ENCODE assay signal across 13 cellular contexts in the genomic region with DNA sequence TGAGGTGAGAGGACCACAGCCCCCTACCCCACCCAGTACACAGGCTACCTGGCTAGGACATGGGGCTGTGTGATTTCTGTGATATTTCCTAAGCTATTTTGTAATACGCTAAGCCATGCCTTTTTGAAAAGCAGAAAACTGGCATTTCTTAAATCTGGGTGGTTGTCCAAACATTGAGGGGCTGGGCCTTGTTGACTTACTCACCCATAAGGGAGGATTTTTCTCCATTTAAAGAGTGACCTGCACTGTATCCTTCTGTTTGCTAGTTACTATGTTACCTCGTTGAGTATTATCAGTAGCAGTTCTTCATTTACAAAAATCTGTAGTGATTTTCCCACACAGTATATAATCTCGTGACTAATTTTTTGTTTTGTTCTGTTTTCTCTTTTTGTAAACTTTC.
DNase-seq lines count a peak whose midpoint lies in the region; ATAC-seq and TF ChIP-seq lines count a peak whose summit lies in the region.
"Had no signal": no experiment of that assay in that cellular context is flagged by ENCODE, and none has a peak within 500 bp of the region (broad histone marks: within the 10 kb centered on the region; RNA-seq: fewer than 3 reads in every experiment).

No MANE protein-coding gene starts in this region.

- no peak; the same call in 2 of the 3 replicates for ATAC-seq in SK-N-SH treated with all-trans-retinoic acid at 6 μM for 48 hours
- ATAC-seq in WTC11: no peak
- no peak for ATAC-seq in HG03439 (IDR thresholded peaks at IDR 0.05; ENCODE audit: unreplicated experiment)
- ATAC-seq: stimulated activated naive CD8-positive, alpha-beta T cell treated with anti-CD3 and anti-CD28 coated beads, Interleukin-15, amount 100 ng/mL, for 72 hours had no signal

- POLR2A ChIA-PET in SK-N-SH (lab: Yijun Ruan, JAX) (no interaction called here), WTC11 (lab: Charles Lee) (no interaction called here)

- H3K27me3 ChIP-seq in SK-N-SH (ENCODE audit: insufficient read depth) (no peaks in the 10 kb centered on the region), thymus (ENCODE audit: control insufficient read depth, insufficient read depth) (no peaks in the 10 kb centered on the region)

- H3F3A ChIP-seq in SK-N-SH (replicated peaks; ENCODE audit: insufficient read depth): peaks cover 9% of the 10 kb centered on the region

- DNase-seq in SK-N-SH (no peak), WTC11 (ENCODE audit: low spot score) (no peak), iris pigment epithelial cell (ENCODE audit: low read depth) (peak; percentile 58), C1 segment of cervical spinal cord (lab: John Stamatoyannopoulos, UW) (no peak)
- no peak for DNase-seq in activated CD4-positive, alpha-beta T cell treated with anti-CD3 and anti-CD28 coated beads for 48 hours
- DNase-seq: activated CD4-positive, alpha-beta T cell treated with anti-CD3 and anti-CD28 coated beads, Interleukin-2, amount 10 ng/mL, durations not matched to agents 24 days and 14 days; activated T-cell treated with anti-CD3 and anti-CD28 coated beads, Interleukin-2, amount 50 U/mL, for 1 hour; stimulated activated naive CD8-positive, alpha-beta T cell treated with anti-CD3 and anti-CD28 coated beads, Interleukin-15, amount 100 ng/mL, for 72 hours had no signal

- peaks cover 100% of the 10 kb centered on the region for H3K79me2 ChIP-seq in SK-N-SH (ENCODE audit: insufficient read depth)

- H3K9me3 ChIP-seq in SK-N-SH (no peaks in the 10 kb centered on the region), thymus (ENCODE audit: control insufficient read depth) (no peaks in the 10 kb centered on the region)

- no peaks in the 10 kb centered on the region for H3K9me2 ChIP-seq in SK-N-SH

- no peak for TF ChIP-seq RAD21 in SK-N-SH (IDR thresholded peaks at IDR 0.05; ENCODE audit: low read length)

- H3K4me3 ChIP-seq in SK-N-SH (ENCODE audit: low read depth in 2 of 2, low read length in 1 of 2): no peak overlapping the region
- H3K4me3 ChIP-seq in thymus (ENCODE audit: low read length): no peak overlapping the region
- H3K4me3 ChIP-seq: skin epidermis had no signal

- CTCF ChIA-PET in SK-N-SH (lab: Yijun Ruan, JAX): interaction anchor here (1.1 kb wide), 1 partner anchor 14 kb away, joined by 4 read pairs; no protein-coding TSS in a partner anchor
- CTCF ChIA-PET in WTC11 (lab: Charles Lee): interaction anchor here (1.7 kb wide), 1 partner anchor 184 kb away, joined by 6 read pairs; no protein-coding TSS in a partner anchor

- H3K4me1 ChIP-seq in SK-N-SH (ENCODE audit: control insufficient read depth in 1 of 2, insufficient read depth in 2 of 2, low read depth in 1 of 2, low read length in 1 of 2): peaks cover 18 to 26% of the 10 kb centered on the region in 2 experiments
- H3K4me1 ChIP-seq in thymus (ENCODE audit: control insufficient read depth, insufficient read depth, low read length): no peaks in the 10 kb centered on the region

- peak overlapping the region; percentile 5 for H3K27ac Mint-ChIP-seq in WTC11
- H3K27ac Mint-ChIP-seq: activated CD4-positive, alpha-beta T cell treated with anti-CD3 and anti-CD28 coated beads, Interleukin-2, amount 10 ng/mL, durations not matched to agents 24 days and 14 days had no signal

- no peaks in the 10 kb centered on the region for H3K27me3 Mint-ChIP-seq in WTC11 (ENCODE audit: low read depth)
- H3K27me3 Mint-ChIP-seq: central memory CD8-positive, alpha-beta T cell had no signal

- H4K20me1 ChIP-seq in SK-N-SH (ENCODE audit: insufficient read depth): peaks cover 53% of the 10 kb centered on the region

- TF ChIP-seq CTCF in SK-N-SH (IDR thresholded peaks at IDR 0.05) (no peak), WTC11 (IDR thresholded peaks at IDR 0.05) (no peak)

- no peaks in the 10 kb centered on the region for H3K9me3 Mint-ChIP-seq in WTC11
- H3K9me3 Mint-ChIP-seq: activated CD4-positive, alpha-beta T cell treated with anti-CD3 and anti-CD28 coated beads, Interleukin-2, amount 10 ng/mL, durations not matched to agents 24 days and 14 days; central memory CD8-positive, alpha-beta T cell; stimulated activated naive CD8-positive, alpha-beta T cell treated with anti-CD3 and anti-CD28 coated beads, Interleukin-15, amount 100 ng/mL, for 72 hours had no signal

- 76% methylated on average over 3 of the region's 3 CpGs for WGBS in SK-N-SH (ENCODE audit: low lambda C conversion rate)
- WGBS in thymus: 91% methylated on average over 3 of the region's 3 CpGs

- peaks cover 32% of the 10 kb centered on the region for H3K36me3 Mint-ChIP-seq in WTC11

- H2AFZ ChIP-seq in SK-N-SH (ENCODE audit: low read depth): no peak overlapping the region

- H3K36me3 ChIP-seq in SK-N-SH (replicated peaks in 1 of 2; ENCODE audit: control insufficient read depth in 1 of 2, insufficient read depth in 2 of 2, low read length in 1 of 2) (peaks cover 90 to 93% of the 10 kb centered on the region in 2 experiments), thymus (ENCODE audit: control insufficient read depth, insufficient read depth) (peaks cover 9% of the 10 kb centered on the region)

- peaks cover 10% of the 10 kb centered on the region for H3K4me1 Mint-ChIP-seq in WTC11
- H3K4me1 Mint-ChIP-seq: activated CD4-positive, alpha-beta T cell treated with anti-CD3 and anti-CD28 coated beads, Interleukin-2, amount 10 ng/mL, durations not matched to agents 24 days and 14 days; central memory CD8-positive, alpha-beta T cell; stimulated activated naive CD8-positive, alpha-beta T cell treated with anti-CD3 and anti-CD28 coated beads, Interleukin-15, amount 100 ng/mL, for 72 hours had no signal

- H3K27ac ChIP-seq in SK-N-SH (ENCODE audit: low read depth in 2 of 2, low read length in 1 of 2): peak overlapping the region; percentile 32 to 64; a peak in 3 of 4 replicates
- H3K27ac ChIP-seq in thymus (ENCODE audit: low read depth): peak overlapping the region; percentile 20

- no peak for TF ChIP-seq EP300 in SK-N-SH (IDR thresholded peaks at IDR 0.05; ENCODE audit: borderline replicate concordance in 1 of 2, low read depth in 1 of 2, low read length in 1 of 2)

- no peak overlapping the region for H3K4me3 Mint-ChIP-seq in WTC11
- H3K4me3 Mint-ChIP-seq: activated CD4-positive, alpha-beta T cell treated with anti-CD3 and anti-CD28 coated beads, Interleukin-2, amount 10 ng/mL, durations not matched to agents 24 days and 14 days; central memory CD8-positive, alpha-beta T cell; stimulated activated naive CD8-positive, alpha-beta T cell treated with anti-CD3 and anti-CD28 coated beads, Interleukin-15, amount 100 ng/mL, for 72 hours had no signal

- no peak overlapping the region for H3K4me2 ChIP-seq in SK-N-SH

- no peak overlapping the region for H3K9ac ChIP-seq in SK-N-SH

TF ChIP-seq in SK-N-SH, 30 proteins besides CTCF, POLR2A, EP300 and RAD21:
- TF ChIP-seq POLR2AphosphoS5 (IDR thresholded peaks at IDR 0.05; ENCODE audit: low read depth, low read length) (no peak), FOSL2 (IDR thresholded peaks at IDR 0.05; ENCODE audit: borderline replicate concordance, low read depth) (no peak), JUND (IDR thresholded peaks at IDR 0.05) (no peak), SIN3A (IDR thresholded peaks at IDR 0.05; ENCODE audit: borderline replicate concordance, low read depth, low read length) (no peak), RXRA (IDR thresholded peaks at IDR 0.05; ENCODE audit: borderline replicate concordance, low read depth) (no peak)
- TF ChIP-seq, protein P1, sequence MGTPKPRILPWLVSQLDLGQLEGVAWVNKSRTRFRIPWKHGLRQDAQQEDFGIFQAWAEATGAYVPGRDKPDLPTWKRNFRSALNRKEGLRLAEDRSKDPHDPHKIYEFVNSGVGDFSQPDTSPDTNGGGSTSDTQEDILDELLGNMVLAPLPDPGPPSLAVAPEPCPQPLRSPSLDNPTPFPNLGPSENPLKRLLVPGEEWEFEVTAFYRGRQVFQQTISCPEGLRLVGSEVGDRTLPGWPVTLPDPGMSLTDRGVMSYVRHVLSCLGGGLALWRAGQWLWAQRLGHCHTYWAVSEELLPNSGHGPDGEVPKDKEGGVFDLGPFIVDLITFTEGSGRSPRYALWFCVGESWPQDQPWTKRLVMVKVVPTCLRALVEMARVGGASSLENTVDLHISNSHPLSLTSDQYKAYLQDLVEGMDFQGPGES (IDR thresholded peaks at IDR 0.05; ENCODE audit: low read depth, low read length): no peak

TF ChIP-seq in SK-N-SH treated with all-trans-retinoic acid at 6 μM for 48 hours, 23 proteins besides CTCF, POLR2A, EP300 and RAD21 (continues in another document):
- TF ChIP-seq ZC3H10 (CRISPR knock-in tag; IDR thresholded peaks at IDR 0.05) (no peak), CSDC2 (CRISPR knock-in tag; IDR thresholded peaks at IDR 0.05) (no peak)
- TF ChIP-seq, protein P2, sequence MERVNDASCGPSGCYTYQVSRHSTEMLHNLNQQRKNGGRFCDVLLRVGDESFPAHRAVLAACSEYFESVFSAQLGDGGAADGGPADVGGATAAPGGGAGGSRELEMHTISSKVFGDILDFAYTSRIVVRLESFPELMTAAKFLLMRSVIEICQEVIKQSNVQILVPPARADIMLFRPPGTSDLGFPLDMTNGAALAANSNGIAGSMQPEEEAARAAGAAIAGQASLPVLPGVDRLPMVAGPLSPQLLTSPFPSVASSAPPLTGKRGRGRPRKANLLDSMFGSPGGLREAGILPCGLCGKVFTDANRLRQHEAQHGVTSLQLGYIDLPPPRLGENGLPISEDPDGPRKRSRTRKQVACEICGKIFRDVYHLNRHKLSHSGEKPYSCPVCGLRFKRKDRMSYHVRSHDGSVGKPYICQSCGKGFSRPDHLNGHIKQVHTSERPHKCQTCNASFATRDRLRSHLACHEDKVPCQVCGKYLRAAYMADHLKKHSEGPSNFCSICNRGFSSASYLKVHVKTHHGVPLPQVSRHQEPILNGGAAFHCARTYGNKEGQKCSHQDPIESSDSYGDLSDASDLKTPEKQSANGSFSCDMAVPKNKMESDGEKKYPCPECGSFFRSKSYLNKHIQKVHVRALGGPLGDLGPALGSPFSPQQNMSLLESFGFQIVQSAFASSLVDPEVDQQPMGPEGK (CRISPR knock-in tag; IDR thresholded peaks at IDR 0.05; ENCODE audit: borderline replicate concordance): no peak

TF ChIP-seq in WTC11, 78 proteins besides CTCF, POLR2A, EP300 and RAD21:
- no peak for TF ChIP-seq ZNF138 (CRISPR knock-in tag; conservative IDR thresholded peaks at IDR 0.05)
- no peak for TF ChIP-seq FOXK1 (CRISPR knock-in tag; IDR thresholded peaks at IDR 0.05)
- no peak for TF ChIP-seq ETV6 (CRISPR knock-in tag; IDR thresholded peaks at IDR 0.05)
- TF ChIP-seq SP1 (CRISPR knock-in tag; conservative IDR thresholded peaks at IDR 0.05): no peak
